Comparison of ENCODE assay signal across 1 cellular context in genomic region chr2:204010611-204011560, GRCh38.
TF ChIP-seq lines count a peak whose summit lies in the region.

No MANE protein-coding gene starts in this region.

TF ChIP-seq in H1, 55 proteins besides CTCF, POLR2A, EP300 and RAD21:
- TF ChIP-seq, protein P1, sequence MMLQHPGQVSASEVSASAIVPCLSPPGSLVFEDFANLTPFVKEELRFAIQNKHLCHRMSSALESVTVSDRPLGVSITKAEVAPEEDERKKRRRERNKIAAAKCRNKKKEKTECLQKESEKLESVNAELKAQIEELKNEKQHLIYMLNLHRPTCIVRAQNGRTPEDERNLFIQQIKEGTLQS (IDR thresholded peaks at IDR 0.05; ENCODE audit: insufficient read depth, low read depth, low read length): no peak
- TF ChIP-seq PHF8 (conservative IDR thresholded peaks at IDR 0.05; ENCODE audit: low read depth, low read length): no peak
- no peak for TF ChIP-seq RFX5 (IDR thresholded peaks at IDR 0.05; ENCODE audit: borderline replicate concordance, low read depth, low read length)
- no peak for TF ChIP-seq SIN3A (conservative IDR thresholded peaks at IDR 0.05 in 1 of 2, IDR thresholded peaks at IDR 0.05 in 1 of 2; ENCODE audit: low read depth in 1 of 2, low read length in 2 of 2)
- no peak for TF ChIP-seq NANOG (IDR thresholded peaks at IDR 0.05; ENCODE audit: insufficient read depth, low read depth, low read length, poor library complexity, severe bottlenecking)
- TF ChIP-seq KDM5A (IDR thresholded peaks at IDR 0.05; ENCODE audit: low read length): no peak
- no peak for TF ChIP-seq CEBPB (IDR thresholded peaks at IDR 0.05; ENCODE audit: low read depth, low read length)
- no peak for TF ChIP-seq KDM1A (IDR thresholded peaks at IDR 0.05; ENCODE audit: borderline replicate concordance, low read length)
- no peak for TF ChIP-seq TAF1 (IDR thresholded peaks at IDR 0.05; ENCODE audit: low read depth, low read length)
- no peak for TF ChIP-seq RXRA (IDR thresholded peaks at IDR 0.05; ENCODE audit: insufficient read depth, low read depth, low read length)
- no peak for TF ChIP-seq TBP (IDR thresholded peaks at IDR 0.05; ENCODE audit: low read depth, low read length)
- TF ChIP-seq POLR2AphosphoS5 (IDR thresholded peaks at IDR 0.05; ENCODE audit: low read depth, low read length): no peak
- no peak for TF ChIP-seq SUZ12 (IDR thresholded peaks at IDR 0.05; ENCODE audit: low read length)
